20 cellular contexts compared by ENCODE assay signal in the genomic region with DNA sequence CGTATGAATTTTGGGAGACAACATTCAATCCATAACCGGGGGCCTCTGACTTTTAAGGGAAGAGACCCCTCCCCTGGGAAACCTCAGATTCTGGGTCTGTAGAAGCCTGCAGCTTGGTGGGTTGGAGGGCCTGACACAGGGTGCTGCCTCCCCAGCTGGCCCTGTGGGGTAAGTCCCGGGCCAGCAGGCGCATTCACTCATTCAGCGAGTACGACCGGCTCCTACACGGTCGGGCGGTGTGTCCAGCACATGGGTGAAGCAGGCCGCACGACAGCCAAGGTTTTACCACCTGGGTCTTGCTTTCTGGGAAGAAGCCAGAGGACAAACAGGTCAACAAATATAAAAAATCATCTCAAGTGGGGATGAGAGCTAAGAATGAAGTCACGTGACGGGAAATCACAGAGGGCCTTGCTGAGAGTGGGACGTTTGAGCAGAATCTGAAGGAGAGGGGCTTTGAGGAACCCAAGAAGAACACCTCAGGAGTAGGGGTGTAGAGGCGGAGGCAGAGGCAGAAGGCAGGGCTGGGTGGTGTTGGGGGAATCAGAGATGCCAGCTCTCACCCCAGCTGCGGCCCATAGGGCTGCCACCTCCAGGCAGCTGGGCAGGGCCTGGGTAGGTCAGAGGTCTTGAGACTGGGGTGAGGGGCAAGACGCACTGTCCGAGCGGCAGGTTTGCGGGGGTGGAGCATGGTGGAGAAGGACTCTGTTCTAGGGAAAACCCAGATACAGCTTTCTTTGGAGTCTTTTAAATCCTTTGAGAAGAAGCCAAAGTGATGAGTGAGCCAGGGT.
"Had no signal": no experiment of that assay in that cellular context is flagged by ENCODE, and none has a peak within 500 bp of the region (broad histone marks: within the 10 kb centered on the region; RNA-seq: fewer than 3 reads in every experiment).

No MANE protein-coding gene starts in this region.

- H3K4me3 Mint-ChIP-seq: naive thymus-derived CD4-positive, alpha-beta T cell; type B pancreatic cell had no signal

- H3K4me1 Mint-ChIP-seq: naive thymus-derived CD4-positive, alpha-beta T cell had no signal

- H3K9me3 ChIP-seq: psoas muscle, sigmoid colon, suprapubic skin, thyroid gland had no signal

- H3K27ac Mint-ChIP-seq: naive thymus-derived CD4-positive, alpha-beta T cell; type B pancreatic cell had no signal

- ATAC-seq: esophagus mucosa; heart right ventricle; left lobe of liver; naive thymus-derived CD4-positive, alpha-beta T cell; psoas muscle had no signal

- H3K27me3 Mint-ChIP-seq: type B pancreatic cell had no signal

- H3K36me3 Mint-ChIP-seq: naive thymus-derived CD4-positive, alpha-beta T cell; type B pancreatic cell had no signal

- H3K27ac ChIP-seq: heart right ventricle, parathyroid adenoma, psoas muscle, sigmoid colon, skin epidermis, suprapubic skin, thyroid gland had no signal

- H3K4me1 ChIP-seq: heart right ventricle, parathyroid adenoma, psoas muscle, sigmoid colon, suprapubic skin, thyroid gland had no signal

- H3K9me3 Mint-ChIP-seq: type B pancreatic cell had no signal

- H3K36me3 ChIP-seq: heart right ventricle, sigmoid colon, suprapubic skin, thyroid gland had no signal

- H3K4me3 ChIP-seq: heart right ventricle, psoas muscle, sigmoid colon, skin epidermis, suprapubic skin, thyroid gland had no signal

- H3K27me3 ChIP-seq: heart right ventricle, sigmoid colon, suprapubic skin, thyroid gland had no signal

- DNase-seq: effector memory CD4-positive, alpha-beta T cell; heart right ventricle; hypothalamus; kidney glomerular epithelial cell; mammary epithelial cell; naive thymus-derived CD4-positive, alpha-beta T cell; occipital lobe; psoas muscle; retina; sigmoid colon; stimulated activated CD4-positive, alpha-beta T cell treated with anti-CD3 and anti-CD28 coated beads, Interleukin-12 subunit alpha, Interleukin-12 subunit beta, amount 100 ng/mL, for 4 hours; stimulated activated CD4-positive, alpha-beta T cell treated with anti-CD3 and anti-CD28 coated beads, Interleukin-2, amount 100 ng/mL, for 48 hours; stimulated activated naive CD4-positive, alpha-beta T cell treated with Interleukin-2 at 50 U/mL for 16 hours; thyroid gland had no signal
